In the genomic region with DNA sequence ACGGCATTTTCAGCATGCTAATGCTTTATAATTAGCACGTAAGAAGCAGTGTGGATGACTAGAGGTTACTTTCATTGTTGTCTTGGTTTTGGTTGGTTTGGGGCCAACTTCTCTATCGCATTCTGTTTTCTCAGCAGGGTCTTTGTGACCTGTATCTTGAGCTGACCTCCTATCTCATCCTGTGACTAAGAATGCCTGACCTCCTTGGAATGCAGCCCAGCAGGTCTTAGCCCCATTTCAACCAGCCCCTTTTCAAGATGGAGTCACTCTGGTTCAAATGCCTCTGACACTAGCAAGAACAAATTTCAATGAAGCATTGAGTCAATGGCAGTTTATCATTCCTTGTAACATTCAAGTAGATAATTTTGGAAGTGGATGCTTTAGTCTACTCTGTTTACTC, we compare ENCODE assay signal across 1 cellular context.
A peak's percentile ranks its signal among the peaks of the same experiment; 100 is the strongest.
TF ChIP-seq lines count a peak whose summit lies in the region.

No MANE protein-coding gene starts in this region.

TF ChIP-seq in WTC11, 78 proteins besides CTCF, POLR2A, EP300 and RAD21 (continued from another document):
- TF ChIP-seq ZNF532 (CRISPR knock-in tag; IDR thresholded peaks at IDR 0.05; ENCODE audit: borderline replicate concordance): 0 out of 2 replicates have a peak, but pooled peaks have one; percentile 87
- peak; percentile 51; the same call in 1 of the 2 replicates for TF ChIP-seq ZNF423 (CRISPR knock-in tag; IDR thresholded peaks at IDR 0.05)
- 0 out of 2 replicates have a peak, but pooled peaks have one; percentile 52 for TF ChIP-seq MXD4 (CRISPR knock-in tag; IDR thresholded peaks at IDR 0.05; ENCODE audit: borderline replicate concordance)
- TF ChIP-seq ZNF396 (CRISPR knock-in tag; IDR thresholded peaks at IDR 0.05; ENCODE audit: borderline replicate concordance): peak; percentile 67; the same call in 1 of the 2 replicates
- TF ChIP-seq ATF6 (CRISPR knock-in tag; IDR thresholded peaks at IDR 0.05): no peak
